In genomic region chr22:29074276-29074625, GRCh38 we compare ENCODE assay signal across 10 cellular contexts. TPM values are rescaled to one million over a fixed set of nuclear protein-coding genes. Genes with fewer than 3 reads are reported as not detected.
DNase-seq lines count a peak whose midpoint lies in the region; ATAC-seq and TF ChIP-seq lines count a peak whose summit lies in the region.
"Had no signal": no experiment of that assay in that cellular context is flagged by ENCODE, and none has a peak within 500 bp of the region (broad histone marks: within the 10 kb centered on the region; RNA-seq: fewer than 3 reads in every experiment).

No MANE protein-coding gene starts in this region.

- H2AFZ ChIP-seq in DND-41 (ENCODE audit: low read depth, low read length) = peak overlapping the region; percentile 56; the same call in 1 of the 2 replicates

- intact Hi-C loops in activated T-helper 1 cell treated with anti-CD3 and anti-CD28 coated beads, Interleukin-12 subunit alpha, Interleukin-12 subunit beta, Interleukin-2, Interleukin-4 antibody, amounts not matched to agents 30 ng/mL and 10 ng/mL and 1 ng/mL, durations not matched to agents 14 hours and 24 hours and 36 hours (cut with micrococcal nuclease) = no loop called here

- peak overlapping the region; percentile 91 for H3K9ac ChIP-seq in DND-41 (ENCODE audit: low read depth, low read length)

- no peaks in the 10 kb centered on the region for H3K9me3 ChIP-seq in DND-41 (ENCODE audit: insufficient read depth, low read length, severe bottlenecking)
- H3K9me3 ChIP-seq in iPS DF 6.9 (ENCODE audit: control insufficient read depth, insufficient read depth, low read length) = no peaks in the 10 kb centered on the region

- H3K36me3 Mint-ChIP-seq in activated T-helper 1 cell treated with anti-CD3 and anti-CD28 coated beads, Interleukin-12 subunit alpha, Interleukin-12 subunit beta, Interleukin-2, Interleukin-4 antibody, amounts not matched to agents 30 ng/mL and 10 ng/mL and 1 ng/mL, durations not matched to agents 14 hours and 24 hours and 36 hours (ENCODE audit: low read depth) = no peaks in the 10 kb centered on the region

- peaks cover 18% of the 10 kb centered on the region for H3K4me1 Mint-ChIP-seq in activated T-helper 1 cell treated with anti-CD3 and anti-CD28 coated beads, Interleukin-12 subunit alpha, Interleukin-12 subunit beta, Interleukin-2, Interleukin-4 antibody, amounts not matched to agents 30 ng/mL and 10 ng/mL and 1 ng/mL, durations not matched to agents 14 hours and 24 hours and 36 hours (ENCODE audit: low read depth)

- peak overlapping the region; percentile 95 for H3K27ac ChIP-seq in DND-41 (ENCODE audit: low read length)
- no peak overlapping the region for H3K27ac ChIP-seq in iPS DF 6.9 (ENCODE audit: low read length)
- H3K27ac ChIP-seq: VCaP had no signal

- no peak overlapping the region for H3K27ac Mint-ChIP-seq in activated T-helper 1 cell treated with anti-CD3 and anti-CD28 coated beads, Interleukin-12 subunit alpha, Interleukin-12 subunit beta, Interleukin-2, Interleukin-4 antibody, amounts not matched to agents 30 ng/mL and 10 ng/mL and 1 ng/mL, durations not matched to agents 14 hours and 24 hours and 36 hours

- peak overlapping the region; percentile 66 for H3K4me3 Mint-ChIP-seq in activated T-helper 1 cell treated with anti-CD3 and anti-CD28 coated beads, Interleukin-12 subunit alpha, Interleukin-12 subunit beta, Interleukin-2, Interleukin-4 antibody, amounts not matched to agents 30 ng/mL and 10 ng/mL and 1 ng/mL, durations not matched to agents 14 hours and 24 hours and 36 hours

- TF ChIP-seq CTCF in DND-41 (IDR thresholded peaks at IDR 0.05; ENCODE audit: borderline replicate concordance, extremely low read depth, low read length, poor library complexity, severe bottlenecking) (no peak), retinal pigment epithelial cell (conservative IDR thresholded peaks at IDR 0.05; ENCODE audit: low read depth, low read length) (no peak)

- peaks cover 47% of the 10 kb centered on the region for H3K79me2 ChIP-seq in DND-41 (ENCODE audit: insufficient read depth, low read length)

- no peaks in the 10 kb centered on the region for H3K9me3 Mint-ChIP-seq in activated T-helper 1 cell treated with anti-CD3 and anti-CD28 coated beads, Interleukin-12 subunit alpha, Interleukin-12 subunit beta, Interleukin-2, Interleukin-4 antibody, amounts not matched to agents 30 ng/mL and 10 ng/mL and 1 ng/mL, durations not matched to agents 14 hours and 24 hours and 36 hours

- peaks cover 66% of the 10 kb centered on the region for H3K4me1 ChIP-seq in DND-41 (ENCODE audit: insufficient read depth, low read length)
- H3K4me1 ChIP-seq in iPS DF 6.9 (ENCODE audit: control insufficient read depth, insufficient read depth, low read length) = no peaks in the 10 kb centered on the region; the same call in 1 of the 2 replicates

- no CpG with 5 or more reads among the region's 8 CpGs for WGBS in iPS DF 6.9 (ENCODE audit: insufficient coverage, insufficient read length)

- peak overlapping the region; percentile 71 to 77; a peak in 3 of 4 replicates for H3K4me3 ChIP-seq in DND-41 (ENCODE audit: low read depth in 1 of 2, low read length in 2 of 2)
- peak overlapping the region; percentile 64; the same call in 1 of the 2 replicates for H3K4me3 ChIP-seq in iPS DF 6.9 (ENCODE audit: low read length)
- H3K4me3 ChIP-seq in retinal pigment epithelial cell (ENCODE audit: low read length) = peak overlapping the region; percentile 56

- no peaks in the 10 kb centered on the region for H3K27me3 ChIP-seq in DND-41 (ENCODE audit: insufficient read depth, low read length, poor library complexity)
- H3K27me3 ChIP-seq in iPS DF 6.9 (ENCODE audit: control insufficient read depth, insufficient read depth, low read length) = peaks cover 8% of the 10 kb centered on the region; the same call in 1 of the 2 replicates

- ATAC-seq in DND-41 (ENCODE audit: insufficient read depth, low read depth) = no peak

- peak overlapping the region; percentile 81 for H3K4me2 ChIP-seq in DND-41 (ENCODE audit: insufficient read depth, low read length)

- H3K27me3 Mint-ChIP-seq in activated T-helper 1 cell treated with anti-CD3 and anti-CD28 coated beads, Interleukin-12 subunit alpha, Interleukin-12 subunit beta, Interleukin-2, Interleukin-4 antibody, amounts not matched to agents 30 ng/mL and 10 ng/mL and 1 ng/mL, durations not matched to agents 14 hours and 24 hours and 36 hours (ENCODE audit: insufficient read depth) = peaks cover 74% of the 10 kb centered on the region

- no peak for DNase-seq in DND-41
- no peak for DNase-seq in activated T-helper 1 cell treated with anti-CD3 and anti-CD28 coated beads, Interleukin-12 subunit alpha, Interleukin-12 subunit beta, Interleukin-2, Interleukin-4 antibody, amounts not matched to agents 30 ng/mL and 10 ng/mL and 1 ng/mL, durations not matched to agents 14 hours and 24 hours and 36 hours (ENCODE audit: low spot score)
- DNase-seq in iPS DF 6.9 (ENCODE audit: low read depth, low spot score) = no peak
- DNase-seq in retinal pigment epithelial cell (ENCODE audit: low read depth) = no peak
- no peak for DNase-seq in HuH-7 (ENCODE audit: low spot score)
- DNase-seq in UCSD-AML1 (lab: John Stamatoyannopoulos, UW; ENCODE audit: unreplicated experiment) = no peak
- DNase-seq in DMS53 treated with DMSO at 0.1 percent for 48 hours (lab: John Stamatoyannopoulos, UW; ENCODE audit: unreplicated experiment) = no peak
- DNase-seq in activated naive CD4-positive, alpha-beta T cell (lab: John Stamatoyannopoulos, UW) = no peak
- DNase-seq: effector memory CD4-positive, alpha-beta T cell had no signal

- 0 out of 2 replicates have a peak, but pooled peaks cover 3% of the 10 kb centered on the region for H4K20me1 ChIP-seq in DND-41 (ENCODE audit: insufficient read depth, low read length)

- H3K36me3 ChIP-seq in DND-41 (ENCODE audit: insufficient read depth, low read length) = peaks cover 6% of the 10 kb centered on the region; the same call in 1 of the 2 replicates
- H3K36me3 ChIP-seq in iPS DF 6.9 (ENCODE audit: control insufficient read depth, insufficient read depth, low read length) = no peaks in the 10 kb centered on the region

RNA-seq across cellular contexts. Expression of gene KREMEN1, which starts 1.4 kb away (rescaled TPM):
- 0.03 TPM in 1 of 2 replicates, not detected in the other for total RNA-seq in activated T-helper 1 cell treated with anti-CD3 and anti-CD28 coated beads, Interleukin-12 subunit alpha, Interleukin-12 subunit beta, Interleukin-2, Interleukin-4 antibody, amounts not matched to agents 30 ng/mL and 10 ng/mL and 1 ng/mL, durations not matched to agents 14 hours and 24 hours and 36 hours

RNA-seq across cellular contexts. Expression of gene C22orf31, which starts 12.6 kb away (rescaled TPM):
- total RNA-seq in activated T-helper 1 cell treated with anti-CD3 and anti-CD28 coated beads, Interleukin-12 subunit alpha, Interleukin-12 subunit beta, Interleukin-2, Interleukin-4 antibody, amounts not matched to agents 30 ng/mL and 10 ng/mL and 1 ng/mL, durations not matched to agents 14 hours and 24 hours and 36 hours = not detected in 2 replicates
